In the genomic region with DNA sequence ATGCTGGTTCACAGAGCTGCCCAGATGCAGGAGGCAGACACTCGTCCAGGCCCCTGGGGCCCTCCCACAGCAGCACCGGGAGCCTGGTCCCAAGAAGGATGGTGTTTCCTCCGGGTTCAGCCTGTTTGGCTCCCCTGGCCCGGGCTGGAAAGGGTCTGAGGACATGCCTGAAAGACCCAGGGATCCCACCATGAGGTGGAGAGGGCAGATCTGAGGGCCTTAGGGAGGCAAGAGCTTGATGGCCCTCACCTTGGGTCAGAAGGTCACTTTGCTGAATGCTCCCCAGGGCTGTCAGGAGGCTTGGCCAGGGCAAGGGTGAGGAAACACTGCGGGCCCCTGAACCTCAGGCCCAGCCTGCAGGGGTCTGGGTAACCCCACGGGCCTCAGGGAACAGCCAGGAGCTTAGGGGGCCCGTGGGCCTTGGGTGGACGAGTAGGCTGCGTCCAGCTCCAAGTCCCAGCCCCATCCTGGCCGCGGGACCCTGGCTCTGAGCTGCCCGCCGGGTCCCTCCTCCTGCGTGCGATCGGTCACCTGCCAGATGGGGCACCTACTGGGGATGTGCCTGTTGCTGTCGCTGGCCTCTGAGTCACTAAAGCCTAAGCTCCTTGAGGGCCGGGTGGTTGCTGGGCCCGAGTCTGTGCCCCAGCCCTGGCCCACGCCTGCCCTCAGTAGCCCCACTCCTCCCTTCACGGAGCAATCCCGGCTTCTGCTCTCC, we compare ENCODE assay signal across 1 cellular context.
TF ChIP-seq lines count a peak whose summit lies in the region.

No MANE protein-coding gene starts in this region.

TF ChIP-seq in H1, 55 proteins besides CTCF, POLR2A, EP300 and RAD21:
- TF ChIP-seq GTF2F1 (IDR thresholded peaks at IDR 0.05; ENCODE audit: borderline replicate concordance, low read depth, low read length) (no peak), HDAC6 (IDR thresholded peaks at IDR 0.05; ENCODE audit: low read depth, low read length) (no peak), SIN3A (conservative IDR thresholded peaks at IDR 0.05 in 1 of 2, IDR thresholded peaks at IDR 0.05 in 1 of 2; ENCODE audit: low read depth in 1 of 2, low read length in 2 of 2) (no peak), BRCA1 (IDR thresholded peaks at IDR 0.05; ENCODE audit: low read depth, low read length) (no peak), RBBP5 (IDR thresholded peaks at IDR 0.05; ENCODE audit: borderline replicate concordance, low read depth, low read length) (no peak)
